18 cellular contexts compared by ENCODE assay signal in the genomic region with DNA sequence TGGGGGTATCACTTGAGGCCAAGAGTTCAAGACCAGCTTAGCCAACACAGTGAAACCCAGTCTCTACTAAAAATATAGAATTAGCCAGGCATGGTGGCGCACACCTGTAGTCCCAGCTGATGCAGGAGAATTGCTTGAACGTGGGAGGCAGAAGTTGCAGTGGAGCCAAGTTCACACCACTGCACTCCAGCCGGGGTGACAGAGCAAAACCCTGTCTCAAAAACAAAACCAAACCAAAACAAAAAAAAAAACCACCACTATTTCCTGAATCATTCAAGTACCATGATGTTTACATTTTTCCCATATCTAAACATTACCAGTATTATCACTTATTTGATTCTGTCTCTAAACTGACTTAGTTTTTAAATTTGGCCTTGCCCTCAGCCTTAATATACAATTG. TPM values are rescaled to one million over a fixed set of nuclear protein-coding genes. Genes with fewer than 3 reads are reported as not detected.
A peak's percentile ranks its signal among the peaks of the same experiment; 100 is the strongest.
DNase-seq lines count a peak whose midpoint lies in the region; ATAC-seq, FAIRE-seq and TF ChIP-seq lines count a peak whose summit lies in the region.
"Had no signal": no experiment of that assay in that cellular context is flagged by ENCODE, and none has a peak within 500 bp of the region (broad histone marks: within the 10 kb centered on the region; RNA-seq: fewer than 3 reads in every experiment).

No MANE protein-coding gene starts in this region.

- H3K4me3 Mint-ChIP-seq in activated T-cell treated with anti-CD3 and anti-CD28 coated beads, Interleukin-2, amount 50 U/mL, for 24 hours: no peak overlapping the region
- no peak overlapping the region for H3K4me3 Mint-ChIP-seq in activated T-helper 17 cell treated with anti-CD3 and anti-CD28 coated beads, Interleukin-2, amount 50 U/mL, for 72 hours
- H3K4me3 Mint-ChIP-seq: activated naive CD8-positive, alpha-beta T cell treated with anti-CD3 and anti-CD28 coated beads for 36 hours; GM23338; nephron progenitor cell had no signal

- no peaks in the 10 kb centered on the region for H3K4me1 ChIP-seq in right lobe of liver

- peak; percentile 33 for ATAC-seq in activated T-helper 17 cell treated with anti-CD3 and anti-CD28 coated beads, Interleukin-2, amount 50 U/mL, for 72 hours (replicated peaks)
- no peak for ATAC-seq in right lobe of liver
- no peak for ATAC-seq in left cardiac atrium
- ATAC-seq: GM23338 had no signal

- peak; percentile 23 for FAIRE-seq in GM19239 (lab: Jason Lieb, UNC)
- FAIRE-seq: colon, endothelial cell of umbilical vein had no signal

- H3K27me3 Mint-ChIP-seq in activated T-cell treated with anti-CD3 and anti-CD28 coated beads, Interleukin-2, amount 50 U/mL, for 24 hours: no peaks in the 10 kb centered on the region
- H3K27me3 Mint-ChIP-seq in activated T-helper 17 cell treated with anti-CD3 and anti-CD28 coated beads, Interleukin-2, amount 50 U/mL, for 72 hours: no peaks in the 10 kb centered on the region
- H3K27me3 Mint-ChIP-seq: activated naive CD8-positive, alpha-beta T cell treated with anti-CD3 and anti-CD28 coated beads for 36 hours had no signal

- 79% methylated on average over 3 of the region's 3 CpGs for WGBS in right lobe of liver (ENCODE audit: insufficient coverage, low coverage, low lambda C conversion rate, missing lambda C conversion rate)

- peaks cover 34% of the 10 kb centered on the region for H3K4me1 Mint-ChIP-seq in activated T-cell treated with anti-CD3 and anti-CD28 coated beads, Interleukin-2, amount 50 U/mL, for 24 hours (ENCODE audit: low read depth)
- peaks cover 20% of the 10 kb centered on the region for H3K4me1 Mint-ChIP-seq in activated T-helper 17 cell treated with anti-CD3 and anti-CD28 coated beads, Interleukin-2, amount 50 U/mL, for 72 hours
- H3K4me1 Mint-ChIP-seq: nephron progenitor cell had no signal

- no peaks in the 10 kb centered on the region for H3K9me3 Mint-ChIP-seq in activated T-cell treated with anti-CD3 and anti-CD28 coated beads, Interleukin-2, amount 50 U/mL, for 24 hours
- no peaks in the 10 kb centered on the region for H3K9me3 Mint-ChIP-seq in activated T-helper 17 cell treated with anti-CD3 and anti-CD28 coated beads, Interleukin-2, amount 50 U/mL, for 72 hours
- H3K9me3 Mint-ChIP-seq: activated naive CD8-positive, alpha-beta T cell treated with anti-CD3 and anti-CD28 coated beads for 36 hours; GM23338; nephron progenitor cell had no signal

- H3K4me3 ChIP-seq in right lobe of liver: no peak overlapping the region
- H3K4me3 ChIP-seq: GM23338, stomach, vagina had no signal

- H3K27ac Mint-ChIP-seq in activated T-cell treated with anti-CD3 and anti-CD28 coated beads, Interleukin-2, amount 50 U/mL, for 24 hours: peak overlapping the region; percentile 14
- H3K27ac Mint-ChIP-seq in activated T-helper 17 cell treated with anti-CD3 and anti-CD28 coated beads, Interleukin-2, amount 50 U/mL, for 72 hours: no peak overlapping the region
- H3K27ac Mint-ChIP-seq: activated naive CD8-positive, alpha-beta T cell treated with anti-CD3 and anti-CD28 coated beads for 36 hours; GM23338 had no signal

- H3K36me3 ChIP-seq in right lobe of liver: peaks cover 0 to 21% (median 2%) of the 10 kb centered on the region in 4 donors

- no peak for TF ChIP-seq POLR2A in right lobe of liver (IDR thresholded peaks at IDR 0.05)

- DNase-seq in activated T-cell treated with anti-CD3 and anti-CD28 coated beads, Interleukin-2, amount 50 U/mL, for 24 hours: no peak
- DNase-seq in activated T-cell treated with anti-CD3 and anti-CD28 coated beads, Interleukin-2, amount 50 U/mL, for 48 hours: no peak
- DNase-seq in GM19239 (ENCODE audit: insufficient read length, low spot score): no peak
- peak; percentile 8 for DNase-seq in hepatic stellate cell (ENCODE audit: low spot score)
- DNase-seq in HK-2 (ENCODE audit: unreplicated experiment): no peak
- DNase-seq in right lobe of liver: no peak
- no peak for DNase-seq in left cardiac atrium
- DNase-seq: activated naive CD8-positive, alpha-beta T cell treated with anti-CD3 and anti-CD28 coated beads for 36 hours; mammary epithelial cell; NCI-H2029; NCI-H524; nephron progenitor cell; stomach had no signal

- H3K36me3 Mint-ChIP-seq in activated T-cell treated with anti-CD3 and anti-CD28 coated beads, Interleukin-2, amount 50 U/mL, for 24 hours (ENCODE audit: low read depth): peaks cover 65% of the 10 kb centered on the region
- H3K36me3 Mint-ChIP-seq in activated T-helper 17 cell treated with anti-CD3 and anti-CD28 coated beads, Interleukin-2, amount 50 U/mL, for 72 hours (ENCODE audit: low read depth): peaks cover 60% of the 10 kb centered on the region

- H3K27ac ChIP-seq in right lobe of liver: no peak overlapping the region
- H3K27ac ChIP-seq: stomach, vagina had no signal

- no peaks in the 10 kb centered on the region for H3K9me3 ChIP-seq in right lobe of liver
- H3K9me3 ChIP-seq: stomach, vagina had no signal

- intact Hi-C loops in right lobe of liver (cut with DNase I) (no loop called here), left cardiac atrium (cut with DNase I) (no loop called here)

- TF ChIP-seq CTCF in right lobe of liver (IDR thresholded peaks at IDR 0.05): no peak

- H3K27me3 ChIP-seq in right lobe of liver: no peaks in the 10 kb centered on the region
- H3K27me3 ChIP-seq: stomach, vagina had no signal

RNA-seq across cellular contexts. Expression of gene TUT4, which starts 29.5 kb away (rescaled TPM):
- total RNA-seq in activated T-helper 17 cell treated with anti-CD3 and anti-CD28 coated beads, Interleukin-2, amount 50 U/mL, for 72 hours: 100 to 1,000 TPM in 1 of 2 donors, 10 to 100 TPM in 1; 66.6 to 111 TPM
- total RNA-seq in right lobe of liver (10 to 100 TPM; 16.1 to 33.0 (median 22.8) TPM), left cardiac atrium (10 to 100 TPM; 30.1 to 32.7 TPM)
